Comparison of ENCODE assay signal across 8 cellular contexts in the genomic region with DNA sequence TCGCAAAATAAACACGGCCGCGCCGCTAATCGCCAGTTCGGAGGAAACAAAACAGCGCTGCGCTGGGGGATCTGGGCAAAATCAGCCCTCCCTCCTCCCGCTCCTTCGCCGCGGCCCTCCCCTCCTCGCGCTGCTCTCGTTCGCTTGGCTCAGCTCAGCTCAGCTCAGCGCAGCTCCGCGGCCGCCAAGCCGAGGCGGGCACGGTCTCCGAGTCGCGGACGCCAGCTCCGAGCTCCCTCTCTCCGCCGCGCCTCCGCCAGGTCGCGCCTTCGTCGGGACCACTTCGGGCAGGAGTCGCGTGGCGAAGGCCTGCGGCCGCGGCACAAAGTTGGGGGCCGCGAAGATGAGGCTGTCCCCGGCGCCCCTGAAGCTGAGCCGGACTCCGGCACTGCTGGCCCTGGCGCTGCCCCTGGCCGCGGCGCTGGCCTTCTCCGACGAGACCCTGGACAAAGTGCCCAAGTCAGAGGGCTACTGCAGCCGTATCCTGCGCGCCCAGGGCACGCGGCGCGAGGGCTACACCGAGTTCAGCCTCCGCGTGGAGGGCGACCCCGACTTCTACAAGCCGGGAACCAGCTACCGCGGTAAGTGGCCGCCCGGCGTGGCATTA. TPM values are rescaled to one million over a fixed set of nuclear protein-coding genes. Genes with fewer than 3 reads are reported as not detected.
DNase-seq lines count a peak whose midpoint lies in the region; ATAC-seq and TF ChIP-seq lines count a peak whose summit lies in the region.

TSS of gene SPON1 (plus strand) at position 162 of the 607 bp plus-strand sequence. CDS start at position 344, 182 bp downstream.

- peaks cover 0 to 2% (median 0%) of the 10 kb centered on the region in 7 donors for H3K9me3 Mint-ChIP-seq in CD4-positive, CD25-positive, alpha-beta regulatory T cell

- peaks cover 4 to 25% (median 5%) of the 10 kb centered on the region in 4 donors for H3K4me1 Mint-ChIP-seq in CD4-positive, CD25-positive, alpha-beta regulatory T cell

- H3K36me3 ChIP-seq in CD4-positive, CD25-positive, alpha-beta regulatory T cell (ENCODE audit: control insufficient read depth, insufficient read depth, low read length), result no peaks in the 10 kb centered on the region
- H3K36me3 ChIP-seq in body of pancreas (replicated peaks in 1 of 2; ENCODE audit: insufficient read depth in 1 of 2, low read depth in 2 of 2), result no peaks in the 10 kb centered on the region

- 1 to 4% methylated on average over 29 to 63 of the region's 74 CpGs for WGBS in body of pancreas, 2 donors

- intact Hi-C loops in body of pancreas (cut with DNase I), result no loop called here

- TF ChIP-seq POLR2A in body of pancreas (IDR thresholded peaks at IDR 0.05), result no peak

- H3K4me3 ChIP-seq in CD4-positive, CD25-positive, alpha-beta regulatory T cell (ENCODE audit: low read depth, low read length), result no peak within 1 kb of the TSS
- no peak within 1 kb of the TSS for H3K4me3 ChIP-seq in body of pancreas

- H3K27me3 ChIP-seq in CD4-positive, CD25-positive, alpha-beta regulatory T cell (ENCODE audit: control insufficient read depth, insufficient read depth, low read length), result peaks cover 46% of the 10 kb centered on the region
- peaks cover 0 to 9% of the 10 kb centered on the region in 2 donors for H3K27me3 ChIP-seq in body of pancreas

- peaks cover 73% of the 10 kb centered on the region for H3K27me3 Mint-ChIP-seq in CD4-positive, CD25-positive, alpha-beta regulatory T cell

- DNase-seq in CD4-positive, CD25-positive, alpha-beta regulatory T cell, result peak in 2 of 3 donors; percentile 30 to 31
- DNase-seq in SK-N-DZ (ENCODE audit: low spot score), result peak; percentile 17
- DNase-seq in body of pancreas, result peak; percentile 33 to 56 (median 39)
- peak; percentile 80 for DNase-seq in iPS-NIHi7 (ENCODE audit: extremely low spot score)
- DNase-seq in stimulated activated CD4-positive, alpha-beta T cell treated with anti-CD3 and anti-CD28 coated beads, Interleukin-1b, Interleukin-23, amount 100 ng/mL, for 4 hours (ENCODE audit: low read depth in 2 of 2), result peak; percentile 29 to 37
- no peak for DNase-seq in NCI-H146 (lab: John Stamatoyannopoulos, UW)

- H3K9me3 ChIP-seq in CD4-positive, CD25-positive, alpha-beta regulatory T cell (ENCODE audit: control insufficient read depth in 2 of 2, low read length in 2 of 2), result no peaks in the 10 kb centered on the region
- no peaks in the 10 kb centered on the region for H3K9me3 ChIP-seq in body of pancreas

- H3K36me3 Mint-ChIP-seq in CD4-positive, CD25-positive, alpha-beta regulatory T cell, result no peaks in the 10 kb centered on the region

- peak within 1 kb of the TSS in 3 of 4 donors; percentile 21 to 85 (median 64) for H3K4me3 Mint-ChIP-seq in CD4-positive, CD25-positive, alpha-beta regulatory T cell

- peak; percentile 50 to 53 for ATAC-seq in CD4-positive, CD25-positive, alpha-beta regulatory T cell (ENCODE audit: low read depth in 2 of 2)
- ATAC-seq in body of pancreas (peak; percentile 66), HG03045 (IDR thresholded peaks at IDR 0.05; ENCODE audit: unreplicated experiment) (no peak), GM19452 (IDR thresholded peaks at IDR 0.05; ENCODE audit: unreplicated experiment) (no peak)

- H3K27ac Mint-ChIP-seq in CD4-positive, CD25-positive, alpha-beta regulatory T cell, result no peak within 1 kb of the TSS

- H3K4me1 ChIP-seq in CD4-positive, CD25-positive, alpha-beta regulatory T cell (ENCODE audit: control insufficient read depth, insufficient read depth, low read length, poor library complexity, severe bottlenecking), result peaks cover 21% of the 10 kb centered on the region
- H3K4me1 ChIP-seq in body of pancreas, result peaks cover 28% of the 10 kb centered on the region

- H3K27ac ChIP-seq in CD4-positive, CD25-positive, alpha-beta regulatory T cell (ENCODE audit: insufficient read depth, low read length, poor library complexity, severe bottlenecking), result no peak within 1 kb of the TSS
- H3K27ac ChIP-seq in body of pancreas, result peak within 1 kb of the TSS in 1 of 4 donors; percentile 20

- no peak for TF ChIP-seq CTCF in body of pancreas (IDR thresholded peaks at IDR 0.05)

RNA-seq across cellular contexts. Expression of gene SPON1, which starts in this region (rescaled TPM):
- total RNA-seq in CD4-positive, CD25-positive, alpha-beta regulatory T cell, result 0.79 TPM
- polyA plus RNA-seq in CD4-positive, CD25-positive, alpha-beta regulatory T cell, result 1 to 10 TPM in 1 of 4 donors, under 1 TPM in 3; 0.45 to 1.2 (median 0.87) TPM
- 0.85 and 1.0 TPM in 2 replicates for polyA plus RNA-seq in SK-N-DZ (2014; cell fraction: cytosol; rRNA removed)
- 0.15 and 0.19 TPM in 2 replicates for polyA plus RNA-seq in SK-N-DZ (2014; cell fraction: nucleus; rRNA removed)
- 10 to 100 TPM in 1 of 2 donors, 1 to 10 TPM in 1; 9.3 to 26.7 TPM for total RNA-seq in body of pancreas

Comparison
In these comparisons a context has a peak if more than half of its experiments do, and no peak if none do; other contexts are left out.
1. ATAC-seq: peak in CD4-positive, CD25-positive, alpha-beta regulatory T cell (2 of 2) and body of pancreas (single experiment); none in HG03045 (single experiment) and GM19452 (single experiment).